Comparison of ENCODE assay signal across 12 cellular contexts in the genomic region with DNA sequence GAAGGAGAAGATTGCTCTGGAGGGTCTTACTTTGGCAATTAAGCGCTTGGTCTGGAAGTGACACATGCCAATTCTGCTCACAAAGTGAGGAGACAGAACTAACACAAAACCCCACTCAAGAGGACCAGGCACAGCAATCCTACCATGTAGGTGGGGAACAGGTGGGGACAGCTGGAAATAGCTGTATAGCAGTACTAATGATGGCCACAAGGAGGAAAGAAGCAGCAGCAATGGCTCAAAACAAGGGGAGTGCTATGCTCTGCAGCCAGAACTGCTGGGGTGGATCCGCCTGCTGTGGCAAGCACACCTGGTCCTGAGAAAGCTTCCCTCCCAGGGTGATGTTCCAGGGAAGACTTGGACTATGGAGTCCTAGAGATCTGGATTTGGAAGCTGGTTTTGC. TPM values are rescaled to one million over a fixed set of nuclear protein-coding genes. Genes with fewer than 3 reads are reported as not detected.
DNase-seq lines count a peak whose midpoint lies in the region; ATAC-seq and TF ChIP-seq lines count a peak whose summit lies in the region.
"Had no signal": no experiment of that assay in that cellular context is flagged by ENCODE, and none has a peak within 500 bp of the region (broad histone marks: within the 10 kb centered on the region; RNA-seq: fewer than 3 reads in every experiment).

No MANE protein-coding gene starts in this region.

- ATAC-seq in GM18867 (IDR thresholded peaks at IDR 0.05; ENCODE audit: unreplicated experiment), result no peak
- ATAC-seq in HG03108 (IDR thresholded peaks at IDR 0.05; ENCODE audit: unreplicated experiment), result no peak

- DNase-seq in NCI-H1092 treated with DMSO at 0.1 percent for 48 hours (lab: John Stamatoyannopoulos, UW) (peak; percentile 4), NCI-H1092 (lab: John Stamatoyannopoulos, UW) (no peak), neural progenitor cell (ENCODE audit: low spot score) (peak; percentile 45)
- DNase-seq in stimulated activated CD4-positive, alpha-beta T cell treated with anti-CD3 and anti-CD28 coated beads, Interleukin-4, amount 100 ng/mL, for 1 hour, result no peak
- DNase-seq: NCI-H446 treated with DMSO at 0.1 percent for 48 hours, stomach had no signal

- H3K9ac ChIP-seq in neural progenitor cell, result no peak overlapping the region

- no peaks in the 10 kb centered on the region for H3K4me1 Mint-ChIP-seq in brain
- H3K4me1 Mint-ChIP-seq in neural progenitor cell, result no peaks in the 10 kb centered on the region

- H3K9me3 Mint-ChIP-seq in brain (peaks cover 0 to 4% (median 0%) of the 10 kb centered on the region in 5 experiments), neural progenitor cell (no peaks in the 10 kb centered on the region)

- H2AFZ ChIP-seq in neural progenitor cell (replicated peaks), result no peak overlapping the region

- 0 out of 2 replicates have a peak, but pooled peaks have one; percentile 11 for TF ChIP-seq CTCF in LNCAP (IDR thresholded peaks at IDR 0.05)
- TF ChIP-seq CTCF in brain (conservative IDR thresholded peaks at IDR 0.05), result peak; percentile 9 to 44
- TF ChIP-seq CTCF in neural progenitor cell (IDR thresholded peaks at IDR 0.05), result peak; percentile 59

- H3K4me3 Mint-ChIP-seq in brain (no peak overlapping the region), neural progenitor cell (no peak overlapping the region)

- H3K27me3 Mint-ChIP-seq in brain, result peaks cover 28% of the 10 kb centered on the region
- H3K27me3 Mint-ChIP-seq in neural progenitor cell (ENCODE audit: insufficient read depth, low read depth), result peaks cover 13% of the 10 kb centered on the region

- peaks cover 10% of the 10 kb centered on the region for H4K20me1 ChIP-seq in neural progenitor cell (ENCODE audit: low read depth)

- no peaks in the 10 kb centered on the region for H3F3A ChIP-seq in neural progenitor cell (ENCODE audit: low read depth)

- no peaks in the 10 kb centered on the region for H3K4me1 ChIP-seq in neural progenitor cell
- H3K4me1 ChIP-seq: ascending aorta, right atrium auricular region, stomach had no signal

- H3K27ac ChIP-seq in neural progenitor cell, result no peak overlapping the region
- H3K27ac ChIP-seq: ascending aorta, right atrium auricular region, stomach had no signal

- no peaks in the 10 kb centered on the region for H3K9me3 ChIP-seq in neural progenitor cell (ENCODE audit: low read depth)
- H3K9me3 ChIP-seq: ascending aorta, right atrium auricular region, stomach had no signal

- H3K27ac Mint-ChIP-seq in brain, result no peak overlapping the region
- no peak overlapping the region for H3K27ac Mint-ChIP-seq in neural progenitor cell

- no peaks in the 10 kb centered on the region for H3K36me3 ChIP-seq in neural progenitor cell
- H3K36me3 ChIP-seq: ascending aorta, right atrium auricular region, stomach had no signal

- H3K36me3 Mint-ChIP-seq in brain, result no peaks in the 10 kb centered on the region
- no peaks in the 10 kb centered on the region for H3K36me3 Mint-ChIP-seq in neural progenitor cell

- no peak overlapping the region for H3K4me3 ChIP-seq in neural progenitor cell
- H3K4me3 ChIP-seq: ascending aorta, right atrium auricular region, stomach had no signal

- H3K27me3 ChIP-seq in neural progenitor cell, result peaks cover 99% of the 10 kb centered on the region
- H3K27me3 ChIP-seq: ascending aorta, right atrium auricular region had no signal

- H3K4me2 ChIP-seq in neural progenitor cell, result no peak overlapping the region

- no peaks in the 10 kb centered on the region for H3K79me2 ChIP-seq in neural progenitor cell (ENCODE audit: low read depth)

RNA-seq across cellular contexts. Expression of gene TMEM132E, which starts 17.0 kb away (rescaled TPM):
- polyA plus RNA-seq in brain (ENCODE audit: insufficient read depth, low read depth, low replicate concordance), result 5.6 TPM
- total RNA-seq in neural progenitor cell (ENCODE audit: low replicate concordance), result 0.21 and 0.43 TPM in 2 replicates
- total RNA-seq: ascending aorta had no signal

Comparison
In these comparisons a context has a peak if more than half of its experiments do, and no peak if none do; other contexts are left out.
1. DNase-seq: peak in NCI-H1092 treated with DMSO at 0.1 percent for 48 hours (single experiment) and neural progenitor cell (single experiment); none in NCI-H1092 (single experiment) and stimulated activated CD4-positive, alpha-beta T cell treated with anti-CD3 and anti-CD28 coated beads, Interleukin-4, amount 100 ng/mL, for 1 hour (single experiment).
2. Peak in every context shown above with its lines, with median percentiles within 50 percentile points of each other: CTCF ChIP-seq.